1 cellular context compared by ENCODE assay signal in genomic region chr12:124621296-124621660, GRCh38.
TF ChIP-seq lines count a peak whose summit lies in the region.

No MANE protein-coding gene starts in this region.

TF ChIP-seq in IMR-90, 13 proteins besides CTCF, POLR2A, EP300 and RAD21 (continued from another document):
- TF ChIP-seq ELK1 (IDR thresholded peaks at IDR 0.05; ENCODE audit: borderline replicate concordance, low read depth, low read length) (no peak), CEBPB (IDR thresholded peaks at IDR 0.05; ENCODE audit: low read depth, low read length) (no peak)
